In genomic region chr17:10109146-10109545, GRCh38 we compare ENCODE assay signal across 17 cellular contexts.
A peak's percentile ranks its signal among the peaks of the same experiment; 100 is the strongest.
DNase-seq lines count a peak whose midpoint lies in the region; ATAC-seq, FAIRE-seq and TF ChIP-seq lines count a peak whose summit lies in the region.
"Had no signal": no experiment of that assay in that cellular context is flagged by ENCODE, and none has a peak within 500 bp of the region (broad histone marks: within the 10 kb centered on the region; RNA-seq: fewer than 3 reads in every experiment).

No MANE protein-coding gene starts in this region.

- H3K36me3 Mint-ChIP-seq in T-cell: no peaks in the 10 kb centered on the region
- H3K36me3 Mint-ChIP-seq: CD8-positive, alpha-beta T cell had no signal

- H3K27me3 ChIP-seq in SK-N-SH (ENCODE audit: insufficient read depth) (peaks cover 5% of the 10 kb centered on the region; the same call in 1 of the 2 replicates), smooth muscle cell (ENCODE audit: low read depth) (no peaks in the 10 kb centered on the region)

- H3K9me3 ChIP-seq in SK-N-SH: no peaks in the 10 kb centered on the region
- no peaks in the 10 kb centered on the region for H3K9me3 ChIP-seq in smooth muscle cell (replicated peaks; ENCODE audit: low read depth)
- H3K9me3 ChIP-seq: Caco-2 had no signal

- ATAC-seq in SK-N-SH treated with all-trans-retinoic acid at 6 μM for 48 hours: no peak
- no peak for ATAC-seq in HG02571 (IDR thresholded peaks at IDR 0.05; ENCODE audit: unreplicated experiment)
- ATAC-seq in T-cell (replicated peaks in 1 of 4): no peak
- ATAC-seq: CD8-positive, alpha-beta T cell; GM12878; GM23338 had no signal

- peaks cover 6 to 8% of the 10 kb centered on the region in 2 donors for H3K27me3 Mint-ChIP-seq in T-cell

- POLR2A ChIA-PET in SK-N-SH (lab: Yijun Ruan, JAX) (no interaction called here), T-cell (lab: Charles Lee) (no interaction called here)

- H4K20me1 ChIP-seq in SK-N-SH (ENCODE audit: insufficient read depth) (no peaks in the 10 kb centered on the region), smooth muscle cell (ENCODE audit: low read depth) (peaks cover 44% of the 10 kb centered on the region)

- peaks cover 0 to 5% (median 0%) of the 10 kb centered on the region in 3 donors for H3K9me3 Mint-ChIP-seq in T-cell
- H3K9me3 Mint-ChIP-seq: CD8-positive, alpha-beta T cell; GM23338 had no signal

- no peaks in the 10 kb centered on the region for H3K36me3 ChIP-seq in SK-N-SH (replicated peaks in 1 of 2; ENCODE audit: control insufficient read depth in 1 of 2, insufficient read depth in 2 of 2, low read length in 1 of 2)
- H3K36me3 ChIP-seq in smooth muscle cell (ENCODE audit: low read depth): no peaks in the 10 kb centered on the region

- no peaks in the 10 kb centered on the region for H3F3A ChIP-seq in SK-N-SH (replicated peaks; ENCODE audit: insufficient read depth)
- peaks cover 25% of the 10 kb centered on the region for H3F3A ChIP-seq in smooth muscle cell (ENCODE audit: low read depth)

- H3K9me2 ChIP-seq in SK-N-SH: no peaks in the 10 kb centered on the region

- 33% methylated on average over 4 of the region's 4 CpGs for WGBS in SK-N-SH (ENCODE audit: low lambda C conversion rate)
- 60% methylated on average over 4 of the region's 4 CpGs for WGBS in smooth muscle cell (ENCODE audit: low lambda C conversion rate)

- no peak for DNase-seq in SK-N-SH
- DNase-seq in NCI-H526 (lab: John Stamatoyannopoulos, UW): peak; percentile 85 to 92
- no peak for DNase-seq in smooth muscle cell (lab: John Stamatoyannopoulos, UW; ENCODE audit: unreplicated experiment)
- DNase-seq in T-cell: no peak
- no peak for DNase-seq in NCI-H2107 treated with DMSO at 0.1 percent for 48 hours (lab: John Stamatoyannopoulos, UW; ENCODE audit: unreplicated experiment)
- DNase-seq: 8988T; Caco-2; CD8-positive, alpha-beta T cell; H7; IMR-90 had no signal

- no peak overlapping the region for H3K4me3 Mint-ChIP-seq in T-cell
- H3K4me3 Mint-ChIP-seq: CD8-positive, alpha-beta T cell; GM23338 had no signal

- H3K9ac ChIP-seq in SK-N-SH: no peak overlapping the region
- H3K9ac ChIP-seq in smooth muscle cell (ENCODE audit: low read depth): no peak overlapping the region

- FAIRE-seq in endometrium (lab: Jason Lieb, UNC): peak; percentile 21
- FAIRE-seq: GM12878, GM18507 had no signal

- no peak for TF ChIP-seq RAD21 in SK-N-SH (IDR thresholded peaks at IDR 0.05; ENCODE audit: low read length)

- H3K27ac ChIP-seq in SK-N-SH (ENCODE audit: low read depth in 2 of 2, low read length in 1 of 2): no peak overlapping the region
- peak overlapping the region; percentile 22 for H3K27ac ChIP-seq in smooth muscle cell (ENCODE audit: low read depth)
- H3K27ac ChIP-seq: C4-2B had no signal

- peaks cover 0 to 6% of the 10 kb centered on the region in 2 experiments; a peak in 2 of 4 replicates for H3K4me1 ChIP-seq in SK-N-SH (ENCODE audit: control insufficient read depth in 1 of 2, insufficient read depth in 2 of 2, low read depth in 1 of 2, low read length in 1 of 2)
- peaks cover 15% of the 10 kb centered on the region for H3K4me1 ChIP-seq in smooth muscle cell (ENCODE audit: low read depth)
- H3K4me1 ChIP-seq: Caco-2 had no signal

- H3K4me2 ChIP-seq in SK-N-SH (no peak overlapping the region), smooth muscle cell (peak overlapping the region; percentile 49)
- H3K4me2 ChIP-seq: GM23338 had no signal

- H2AFZ ChIP-seq in SK-N-SH (ENCODE audit: low read depth) (no peak overlapping the region), smooth muscle cell (ENCODE audit: low read depth) (no peak overlapping the region)
- H2AFZ ChIP-seq: GM23338 had no signal

- peaks cover 8 to 23% (median 16%) of the 10 kb centered on the region in 3 donors for H3K4me1 Mint-ChIP-seq in T-cell

- TF ChIP-seq CTCF in SK-N-SH (IDR thresholded peaks at IDR 0.05): no peak
- no peak for TF ChIP-seq CTCF in smooth muscle cell (IDR thresholded peaks at IDR 0.05; ENCODE audit: borderline replicate concordance, insufficient read depth, poor library complexity, severe bottlenecking)

- no peak overlapping the region for H3K27ac Mint-ChIP-seq in T-cell
- H3K27ac Mint-ChIP-seq: CD8-positive, alpha-beta T cell; GM23338 had no signal

- TF ChIP-seq EP300 in SK-N-SH (IDR thresholded peaks at IDR 0.05; ENCODE audit: borderline replicate concordance in 1 of 2, low read depth in 1 of 2, low read length in 1 of 2): no peak

- no peak overlapping the region for H3K4me3 ChIP-seq in SK-N-SH (ENCODE audit: low read depth in 2 of 2, low read length in 1 of 2)
- no peak overlapping the region for H3K4me3 ChIP-seq in smooth muscle cell
- H3K4me3 ChIP-seq: GM12878, GM23338 had no signal

- H3K79me2 ChIP-seq in SK-N-SH (ENCODE audit: insufficient read depth) (no peaks in the 10 kb centered on the region), smooth muscle cell (ENCODE audit: low read depth) (peaks cover 92% of the 10 kb centered on the region)

- CTCF ChIA-PET in SK-N-SH (lab: Yijun Ruan, JAX): interaction anchor here (1.0 kb wide), 1 partner anchor 118 kb away, joined by 4 read pairs; no protein-coding TSS in a partner anchor
- CTCF ChIA-PET in T-cell (lab: Charles Lee): interaction anchor here in 1 of 2 donors (0.8 kb wide), 1 partner anchor 20 kb away, joined by 6 read pairs; no protein-coding TSS in a partner anchor

TF ChIP-seq in SK-N-SH, 30 proteins besides CTCF, POLR2A, EP300 and RAD21:
- TF ChIP-seq USF2 (IDR thresholded peaks at IDR 0.05; ENCODE audit: borderline replicate concordance, low read depth, low read length) (no peak), GATA2 (CRISPR knock-in tag; IDR thresholded peaks at IDR 0.05) (0 out of 2 replicates have a peak, but pooled peaks have one; percentile 32)

TF ChIP-seq in SK-N-SH treated with all-trans-retinoic acid at 6 μM for 48 hours, 23 proteins besides CTCF, POLR2A, EP300 and RAD21:
- no peak for TF ChIP-seq POU6F1 (CRISPR knock-in tag; IDR thresholded peaks at IDR 0.05; ENCODE audit: borderline replicate concordance, low read depth)
- no peak for TF ChIP-seq SNAI2 (CRISPR knock-in tag; IDR thresholded peaks at IDR 0.05)
- TF ChIP-seq BACH2 (CRISPR knock-in tag; IDR thresholded peaks at IDR 0.05; ENCODE audit: borderline replicate concordance): no peak
- TF ChIP-seq RARB (CRISPR knock-in tag; IDR thresholded peaks at IDR 0.05): no peak
- TF ChIP-seq CREB5 (CRISPR knock-in tag; IDR thresholded peaks at IDR 0.05; ENCODE audit: low read depth): no peak
- TF ChIP-seq CSDC2 (CRISPR knock-in tag; IDR thresholded peaks at IDR 0.05): no peak
- TF ChIP-seq GLIS3 (CRISPR knock-in tag; IDR thresholded peaks at IDR 0.05): no peak
- no peak for TF ChIP-seq CSRNP3 (CRISPR knock-in tag; IDR thresholded peaks at IDR 0.05)
- TF ChIP-seq ZNF565 (CRISPR knock-in tag; conservative IDR thresholded peaks at IDR 0.05; ENCODE audit: low read depth): no peak
- no peak for TF ChIP-seq ZFP3 (CRISPR knock-in tag; IDR thresholded peaks at IDR 0.05)
- no peak for TF ChIP-seq ESRRG (CRISPR knock-in tag; IDR thresholded peaks at IDR 0.05)
- no peak for TF ChIP-seq ZNF70 (CRISPR knock-in tag; IDR thresholded peaks at IDR 0.05)
- no peak for TF ChIP-seq PPARA (CRISPR knock-in tag; IDR thresholded peaks at IDR 0.05; ENCODE audit: borderline replicate concordance)

Comparison
In these comparisons a context has a peak if more than half of its experiments do, and no peak if none do; other contexts are left out.
1. DNase-seq: peak in NCI-H526 (2 of 2); none in SK-N-SH (single experiment), smooth muscle cell (single experiment), T-cell (0 of 34) and NCI-H2107 treated with DMSO at 0.1 percent for 48 hours (single experiment).